In the genomic region with DNA sequence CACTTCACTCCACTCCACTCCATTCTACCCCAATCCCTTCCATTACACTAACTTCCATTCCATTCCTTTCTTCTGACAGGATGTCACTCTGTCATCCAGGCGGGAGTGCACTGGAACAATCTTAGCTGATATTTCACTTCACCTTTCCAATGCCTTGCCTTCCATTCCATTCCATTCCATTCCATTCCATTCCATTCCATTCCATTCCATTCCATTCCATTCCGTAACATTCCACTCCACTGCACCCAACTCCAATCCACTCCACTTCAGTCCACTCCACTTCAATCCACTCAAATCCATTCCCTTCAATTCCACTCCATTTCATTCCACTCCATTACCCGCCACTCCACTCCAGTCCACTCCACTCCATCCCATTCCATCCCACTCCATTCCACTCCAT, we compare ENCODE assay signal across 16 cellular contexts.
A peak's percentile ranks its signal among the peaks of the same experiment; 100 is the strongest.
DNase-seq lines count a peak whose midpoint lies in the region; ATAC-seq and TF ChIP-seq lines count a peak whose summit lies in the region.
"Had no signal": no experiment of that assay in that cellular context is flagged by ENCODE, and none has a peak within 500 bp of the region (broad histone marks: within the 10 kb centered on the region; RNA-seq: fewer than 3 reads in every experiment).

No MANE protein-coding gene starts in this region.

- H3K14ac ChIP-seq in trophoblast cell (ENCODE audit: low read length), result no peak overlapping the region

- no peaks in the 10 kb centered on the region for H3K4me1 Mint-ChIP-seq in GM23338

- no peak overlapping the region for H4K91ac ChIP-seq in trophoblast cell (ENCODE audit: low read depth, low read length)

- H3K4ac ChIP-seq in trophoblast cell (ENCODE audit: low read depth, low read length), result no peak overlapping the region

- no peak overlapping the region for H3K4me3 Mint-ChIP-seq in GM23338
- H3K4me3 Mint-ChIP-seq: activated T-helper 17 cell treated with anti-CD3 and anti-CD28 coated beads, Interleukin-2, amount 50 U/mL, for 72 hours had no signal

- H3K36me3 ChIP-seq in GM23338 (ENCODE audit: insufficient read depth) (no peaks in the 10 kb centered on the region), trophoblast cell (ENCODE audit: control insufficient read depth in 1 of 2, insufficient read depth in 2 of 2, low read length in 2 of 2) (no peaks in the 10 kb centered on the region), brain microvascular endothelial cell (replicated peaks) (no peaks in the 10 kb centered on the region), right atrium auricular region (no peaks in the 10 kb centered on the region)

- TF ChIP-seq CTCF in GM23338 (conservative IDR thresholded peaks at IDR 0.05; ENCODE audit: low read depth in 2 of 2) (no peak), brain microvascular endothelial cell (IDR thresholded peaks at IDR 0.05; ENCODE audit: low read depth, low read length, missing control alignments) (no peak), right atrium auricular region (IDR thresholded peaks at IDR 0.05) (no peak)

- H2BK12ac ChIP-seq in trophoblast cell (ENCODE audit: low read length), result no peak overlapping the region

- H4K20me1 ChIP-seq in GM23338 (replicated peaks; ENCODE audit: insufficient read depth), result no peaks in the 10 kb centered on the region

- H3K27me3 Mint-ChIP-seq in GM23338 (ENCODE audit: insufficient read depth, low read depth, poor library complexity), result peaks cover 5% of the 10 kb centered on the region
- H3K27me3 Mint-ChIP-seq: activated T-helper 17 cell treated with anti-CD3 and anti-CD28 coated beads, Interleukin-2, amount 50 U/mL, for 72 hours had no signal

- H3K18ac ChIP-seq in trophoblast cell (ENCODE audit: low read length), result no peak overlapping the region

- H3K9me3 ChIP-seq in trophoblast cell (ENCODE audit: insufficient read depth, low read depth, low read length) (peaks cover 4% of the 10 kb centered on the region), right atrium auricular region (no peaks in the 10 kb centered on the region)

- H3K4me2 ChIP-seq in GM23338 (no peak overlapping the region), trophoblast cell (ENCODE audit: low read length) (no peak overlapping the region)
- H3K4me2 ChIP-seq: PC-9 had no signal

- H2BK120ac ChIP-seq in trophoblast cell (ENCODE audit: insufficient read depth, low read length, poor library complexity), result no peak overlapping the region

- H4K8ac ChIP-seq in trophoblast cell (ENCODE audit: low read depth, low read length), result no peak overlapping the region

- WGBS in trophoblast cell (ENCODE audit: extremely low coverage, insufficient coverage, insufficient read length), result 100% methylated on average over 2 of the region's 3 CpGs

- DNase-seq in GM23338 (ENCODE audit: low spot score) (peak; percentile 78), RPMI8226 (peak; percentile 19), fibroblast of peridontal ligament (ENCODE audit: extremely low read depth) (peak; percentile 76), trophoblast cell (peak; percentile 37 to 58), brain microvascular endothelial cell (no peak), right atrium auricular region (ENCODE audit: low spot score) (no peak)
- no peak for DNase-seq in activated CD8-positive, alpha-beta memory T cell treated with anti-CD3 and anti-CD28 coated beads, Interleukin-2, amount 50 U/mL, for 4 hours
- DNase-seq: DMS53; effector CD4-positive, alpha-beta T cell; left ventricle myocardium superior; NCI-H1694; posterior cingulate gyrus had no signal

- H3K27me3 ChIP-seq in GM23338 (ENCODE audit: insufficient read depth) (no peaks in the 10 kb centered on the region), trophoblast cell (ENCODE audit: insufficient read depth, low read length) (no peaks in the 10 kb centered on the region), brain microvascular endothelial cell (replicated peaks) (no peaks in the 10 kb centered on the region), right atrium auricular region (no peaks in the 10 kb centered on the region)

- no peak overlapping the region for H2AK5ac ChIP-seq in trophoblast cell (ENCODE audit: low read length)

- no peak overlapping the region for H2BK5ac ChIP-seq in trophoblast cell (ENCODE audit: low read depth, low read length, poor library complexity)

- no peaks in the 10 kb centered on the region for H3K79me2 ChIP-seq in GM23338 (replicated peaks; ENCODE audit: insufficient read depth)
- no peaks in the 10 kb centered on the region for H3K79me2 ChIP-seq in trophoblast cell (ENCODE audit: control insufficient read depth, insufficient read depth, low read length, poor library complexity)

- H3K23ac ChIP-seq in trophoblast cell (ENCODE audit: low read length), result no peak overlapping the region

- H3K4me1 ChIP-seq in GM23338 (ENCODE audit: insufficient read depth), result no peaks in the 10 kb centered on the region
- H3K4me1 ChIP-seq in trophoblast cell (ENCODE audit: control insufficient read depth in 1 of 2, insufficient read depth in 2 of 2, low read length in 2 of 2), result no peaks in the 10 kb centered on the region
- H3K4me1 ChIP-seq in right atrium auricular region, result no peaks in the 10 kb centered on the region

- ATAC-seq in GM23338 (no peak), esophagus mucosa (no peak)
- ATAC-seq: activated T-helper 17 cell treated with anti-CD3 and anti-CD28 coated beads, Interleukin-2, amount 50 U/mL, for 72 hours; left ventricle myocardium superior had no signal

- H3K4me3 ChIP-seq in GM23338 (no peak overlapping the region), trophoblast cell (ENCODE audit: low read depth, low read length) (no peak overlapping the region), brain microvascular endothelial cell (ENCODE audit: low read depth, low read length) (no peak overlapping the region), right atrium auricular region (no peak overlapping the region)
- H3K4me3 ChIP-seq: PC-9 had no signal

- H2AFZ ChIP-seq in GM23338 (no peak overlapping the region), trophoblast cell (ENCODE audit: insufficient read depth, low read length, poor library complexity) (no peak overlapping the region)
- H2AFZ ChIP-seq: PC-9 had no signal

- no peak overlapping the region for H3K9ac ChIP-seq in trophoblast cell (ENCODE audit: low read length)

- H3K36me3 Mint-ChIP-seq in GM23338 (ENCODE audit: low read depth), result peaks cover 9% of the 10 kb centered on the region

- H3K27ac ChIP-seq in GM23338 (ENCODE audit: low read depth) (no peak overlapping the region), trophoblast cell (ENCODE audit: low read depth, low read length) (no peak overlapping the region), brain microvascular endothelial cell (no peak overlapping the region), right atrium auricular region (no peak overlapping the region)
- H3K27ac ChIP-seq: HL-60, PC-9 had no signal

- no peaks in the 10 kb centered on the region for H3K9me2 ChIP-seq in GM23338 (ENCODE audit: insufficient read depth)

- H3K9me3 Mint-ChIP-seq in GM23338, result peaks cover 9% of the 10 kb centered on the region

- in situ Hi-C loops in brain microvascular endothelial cell (cut with HindIII; ENCODE audit: low pct_ligation_motif_present, low sequenced_read_pairs), result no loop called here

- no peaks in the 10 kb centered on the region for H3K79me1 ChIP-seq in trophoblast cell (ENCODE audit: low read length)

- H4K12ac ChIP-seq in trophoblast cell (ENCODE audit: low read depth, low read length), result no peak overlapping the region

- no peaks in the 10 kb centered on the region for H3F3A ChIP-seq in GM23338 (replicated peaks; ENCODE audit: low read depth)

- no peak overlapping the region for H3K27ac Mint-ChIP-seq in GM23338
- H3K27ac Mint-ChIP-seq: activated T-helper 17 cell treated with anti-CD3 and anti-CD28 coated beads, Interleukin-2, amount 50 U/mL, for 72 hours had no signal

TF ChIP-seq in GM23338, 12 proteins besides CTCF, POLR2A, EP300 and RAD21:
- TF ChIP-seq ZNF114 (CRISPR knock-in tag; IDR thresholded peaks at IDR 0.05) (no peak), CREB1 (CRISPR knock-in tag; IDR thresholded peaks at IDR 0.05; ENCODE audit: low read depth) (no peak)

Comparison
In these comparisons a context has a peak if more than half of its experiments do, and no peak if none do; other contexts are left out.
1. DNase-seq: peak in GM23338 (single experiment), RPMI8226 (single experiment), fibroblast of peridontal ligament (single experiment) and trophoblast cell (2 of 2); none in activated CD8-positive, alpha-beta memory T cell treated with anti-CD3 and anti-CD28 coated beads, Interleukin-2, amount 50 U/mL, for 4 hours (single experiment), brain microvascular endothelial cell (single experiment) and right atrium auricular region (single experiment).